In genomic region chr15:29331669-29332068, GRCh38 we compare ENCODE assay signal across 22 cellular contexts.
"Had no signal": no experiment of that assay in that cellular context is flagged by ENCODE, and none has a peak within 500 bp of the region (broad histone marks: within the 10 kb centered on the region; RNA-seq: fewer than 3 reads in every experiment).

No MANE protein-coding gene starts in this region.

- H3K9me3 Mint-ChIP-seq: activated naive CD8-positive, alpha-beta T cell treated with anti-CD3 and anti-CD28 coated beads, Interleukin-2, amount 10 ng/mL, durations not matched to agents 7 days and 5 days; activated T-cell treated with anti-CD3 and anti-CD28 coated beads, Interleukin-2, amount 50 U/mL, for 72 hours; activated T-helper 2 cell treated with anti-CD3 and anti-CD28 coated beads, Interferon-gamma antibody, Interleukin-2, Interleukin-4, amounts not matched to agents 10 μg/mL and 5 μg/mL and 100 μg/mL, durations not matched to agents 14 hours and 24 hours and 36 hours had no signal

- H3K36me3 ChIP-seq: adrenal gland, SJCRH30 had no signal

- H3K4me2 ChIP-seq: SK-N-SH had no signal

- H3K27ac ChIP-seq: adrenal gland, SJCRH30, VCaP had no signal

- H3K27me3 ChIP-seq: adrenal gland, SJCRH30 had no signal

- ATAC-seq: activated CD8-positive, alpha-beta T cell treated with anti-CD3 and anti-CD28 coated beads for 36 hours; activated T-cell treated with anti-CD3 and anti-CD28 coated beads, Interleukin-2, amount 50 U/mL, for 72 hours had no signal

- H3K4me1 ChIP-seq: adrenal gland, SJCRH30 had no signal

- H3K9ac ChIP-seq: SK-N-SH had no signal

- H3K4me3 Mint-ChIP-seq: activated CD8-positive, alpha-beta T cell treated with anti-CD3 and anti-CD28 coated beads for 36 hours; activated naive CD8-positive, alpha-beta T cell treated with anti-CD3 and anti-CD28 coated beads, Interleukin-2, amount 10 ng/mL, durations not matched to agents 7 days and 5 days; activated T-cell treated with anti-CD3 and anti-CD28 coated beads, Interleukin-2, amount 50 U/mL, for 72 hours had no signal

- H3K4me3 ChIP-seq: adrenal gland, SJCRH30 had no signal

- H3K9me3 ChIP-seq: adrenal gland, SJCRH30, SK-N-SH had no signal

- H3K27ac Mint-ChIP-seq: activated CD8-positive, alpha-beta T cell treated with anti-CD3 and anti-CD28 coated beads for 36 hours; activated naive CD8-positive, alpha-beta T cell treated with anti-CD3 and anti-CD28 coated beads, Interleukin-2, amount 10 ng/mL, durations not matched to agents 7 days and 5 days; activated T-cell treated with anti-CD3 and anti-CD28 coated beads, Interleukin-2, amount 50 U/mL, for 72 hours; activated T-helper 2 cell treated with anti-CD3 and anti-CD28 coated beads, Interferon-gamma antibody, Interleukin-2, Interleukin-4, amounts not matched to agents 10 μg/mL and 5 μg/mL and 100 μg/mL, durations not matched to agents 14 hours and 24 hours and 36 hours had no signal

- H3K27me3 Mint-ChIP-seq: activated CD8-positive, alpha-beta T cell treated with anti-CD3 and anti-CD28 coated beads for 36 hours had no signal

- DNase-seq: activated CD4-positive, CD25-positive, alpha-beta regulatory T cell; activated CD8-positive, alpha-beta memory T cell treated with anti-CD3 and anti-CD28 coated beads, Interleukin-2, amount 50 U/mL, for 4 hours; activated CD8-positive, alpha-beta T cell treated with anti-CD3 and anti-CD28 coated beads for 36 hours; activated naive CD4-positive, alpha-beta T cell treated with anti-CD3 and anti-CD28 coated beads, Interleukin-2, amount 50 U/mL, for 16 hours; activated naive CD8-positive, alpha-beta T cell treated with anti-CD3 and anti-CD28 coated beads, Interleukin-2, amount 10 ng/mL, durations not matched to agents 7 days and 5 days; activated T-cell treated with anti-CD3 and anti-CD28 coated beads, Interleukin-2, amount 50 U/mL, for 72 hours; adrenal gland; anterior cingulate cortex; caudate nucleus; KG1; NCI-H1105; NCI-H1436; NCI-H1694 treated with DMSO at 0.1 percent for 48 hours; NCI-H2029 treated with DMSO at 0.1 percent for 48 hours; NCI-H510A treated with DMSO at 0.1 percent for 48 hours; NCI-H69; Right ventricle myocardium superior; SK-N-SH; T-helper 1 cell had no signal

- H3K4me1 Mint-ChIP-seq: activated naive CD8-positive, alpha-beta T cell treated with anti-CD3 and anti-CD28 coated beads, Interleukin-2, amount 10 ng/mL, durations not matched to agents 7 days and 5 days had no signal
